9 cellular contexts compared by ENCODE assay signal in genomic region chr1:205458777-205459566, GRCh38. TPM values are rescaled to one million over a fixed set of nuclear protein-coding genes. Genes with fewer than 3 reads are reported as not detected.
DNase-seq lines count a peak whose midpoint lies in the region; ATAC-seq and TF ChIP-seq lines count a peak whose summit lies in the region.
"Had no signal": no experiment of that assay in that cellular context is flagged by ENCODE, and none has a peak within 500 bp of the region (broad histone marks: within the 10 kb centered on the region; RNA-seq: fewer than 3 reads in every experiment).

No MANE protein-coding gene starts in this region.

- no peaks in the 10 kb centered on the region for H3F3A ChIP-seq in MM.1S (ENCODE audit: insufficient read depth, low read length)

- peak; percentile 52 for DNase-seq in ELR (ENCODE audit: low read depth)
- peak; percentile 66 for DNase-seq in MM.1S
- DNase-seq in astrocyte of the spinal cord (ENCODE audit: low read depth, low spot score), result peak; percentile 72
- peak; percentile 73 to 77 for DNase-seq in lung microvascular endothelial cell (ENCODE audit: low read depth in 2 of 2)
- no peak for DNase-seq in GF-D8 (lab: John Stamatoyannopoulos, UW)

- TF ChIP-seq CTCF in MM.1S (IDR thresholded peaks at IDR 0.05; ENCODE audit: low read length) (no peak), astrocyte of the spinal cord (IDR thresholded peaks at IDR 0.05; ENCODE audit: low read depth, low read length) (no peak)

- no peaks in the 10 kb centered on the region for H3K9me3 ChIP-seq in MM.1S (replicated peaks; ENCODE audit: insufficient read depth, low read length)

- H3K4me3 ChIP-seq in MM.1S (ENCODE audit: low read length), result no peak overlapping the region
- no peak overlapping the region for H3K4me3 ChIP-seq in astrocyte of the spinal cord (ENCODE audit: low read depth, low read length)

- H3K9me2 ChIP-seq in MM.1S (replicated peaks; ENCODE audit: insufficient read depth, low read length), result no peaks in the 10 kb centered on the region

- no peaks in the 10 kb centered on the region for H4K20me1 ChIP-seq in MM.1S (ENCODE audit: insufficient read depth, low read length)

- H3K4me2 ChIP-seq in MM.1S (ENCODE audit: low read depth, low read length), result no peak overlapping the region

- in situ Hi-C loops in astrocyte of the spinal cord (cut with HindIII; ENCODE audit: low sequenced_read_pairs), result no loop called here

- H2AFZ ChIP-seq in MM.1S (ENCODE audit: low read length), result no peak overlapping the region

- no peak for ATAC-seq in GM18907 (IDR thresholded peaks at IDR 0.05; ENCODE audit: unreplicated experiment)
- ATAC-seq in HG03442 (IDR thresholded peaks at IDR 0.05; ENCODE audit: unreplicated experiment), result no peak
- ATAC-seq in GM19328 (IDR thresholded peaks at IDR 0.05; ENCODE audit: unreplicated experiment), result no peak

- no peak overlapping the region for H3K27ac ChIP-seq in MM.1S (ENCODE audit: low read length)

- no peaks in the 10 kb centered on the region for H3K79me2 ChIP-seq in MM.1S (ENCODE audit: low read length)

- no peaks in the 10 kb centered on the region for H3K36me3 ChIP-seq in MM.1S (replicated peaks; ENCODE audit: insufficient read depth, low read length)

- peaks cover 89% of the 10 kb centered on the region for H3K27me3 ChIP-seq in MM.1S (replicated peaks; ENCODE audit: insufficient read depth, low read length)

- no peaks in the 10 kb centered on the region for H3K4me1 ChIP-seq in MM.1S (ENCODE audit: low read length)

- H3K9ac ChIP-seq in MM.1S (ENCODE audit: low read length), result no peak overlapping the region

RNA-seq across cellular contexts. Expression of gene BLACAT1, which starts 3.1 kb away (rescaled TPM):
- total RNA-seq in lung microvascular endothelial cell, result not detected in 2 replicates
- total RNA-seq: urinary bladder had no signal

RNA-seq across cellular contexts. Expression of gene LEMD1, which starts 37.1 kb away (rescaled TPM):
- not detected in 2 replicates for total RNA-seq in lung microvascular endothelial cell
- total RNA-seq: urinary bladder had no signal

RNA-seq across cellular contexts. Expression of gene CDK18, which starts 45.5 kb away (rescaled TPM):
- 0.20 and 0.44 TPM in 2 replicates for total RNA-seq in lung microvascular endothelial cell
